Comparison of ENCODE assay signal across 13 cellular contexts in the genomic region with DNA sequence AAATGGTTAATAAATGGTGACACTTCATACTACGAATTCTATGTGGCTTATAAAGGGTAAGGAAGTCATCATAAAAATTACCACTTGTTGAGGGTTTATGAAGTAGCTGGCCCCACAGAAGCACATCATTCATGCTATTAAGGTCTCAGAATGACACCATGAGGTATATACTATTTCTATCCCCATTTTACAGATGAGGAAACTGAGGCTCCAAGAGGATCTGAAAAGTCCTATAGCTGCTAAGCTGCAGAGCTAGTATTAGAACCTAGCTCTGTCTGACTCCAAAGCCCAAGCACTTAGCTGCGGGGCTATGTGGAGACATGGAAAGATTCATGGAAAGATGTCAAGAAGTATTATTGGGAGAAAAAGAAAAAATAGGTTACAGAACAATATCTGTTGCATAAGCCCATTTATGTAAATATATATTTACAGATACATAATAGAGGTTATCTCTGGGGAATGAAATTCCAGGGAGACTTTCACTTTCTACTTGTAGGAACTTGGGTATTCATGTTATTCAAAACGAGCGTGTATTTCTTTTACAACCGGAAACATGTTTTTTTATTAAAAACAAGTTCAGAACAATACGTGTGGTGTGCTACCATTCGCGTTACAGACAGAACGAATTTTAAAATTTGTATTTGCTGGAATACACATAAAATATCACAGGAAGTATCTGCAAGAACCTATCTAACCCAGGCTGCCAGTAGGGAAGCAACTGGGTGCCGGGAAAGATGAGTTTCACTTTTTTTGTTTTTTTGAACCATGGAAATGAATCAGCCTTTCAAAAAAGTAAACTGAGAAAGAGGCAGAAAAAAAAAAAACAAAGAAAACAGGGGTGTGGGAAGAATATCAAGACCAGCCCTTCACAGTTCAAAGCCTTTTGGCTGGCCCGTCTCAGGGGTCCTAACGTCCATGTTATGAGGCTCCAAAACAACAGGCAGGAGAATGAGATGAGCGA. TPM values are rescaled to one million over a fixed set of nuclear protein-coding genes. Genes with fewer than 3 reads are reported as not detected.
DNase-seq lines count a peak whose midpoint lies in the region; ATAC-seq lines count a peak whose summit lies in the region.
"Had no signal": no experiment of that assay in that cellular context is flagged by ENCODE, and none has a peak within 500 bp of the region (broad histone marks: within the 10 kb centered on the region; RNA-seq: fewer than 3 reads in every experiment).

No MANE protein-coding gene starts in this region.

- H3K27ac Mint-ChIP-seq in central memory CD8-positive, alpha-beta T cell (ENCODE audit: low read depth) = peak overlapping the region; percentile 19
- H3K27ac Mint-ChIP-seq: brain had no signal

- intact Hi-C loops in right cardiac atrium (cut with DNase I) = no loop called here
- intact Hi-C loops in left cardiac atrium (cut with DNase I) = no loop called here

- peaks cover 10% of the 10 kb centered on the region for H3K27me3 Mint-ChIP-seq in central memory CD8-positive, alpha-beta T cell

- H3K27me3 ChIP-seq in right cardiac atrium (ENCODE audit: control insufficient read depth, insufficient read depth) (no peaks in the 10 kb centered on the region), muscle layer of duodenum (ENCODE audit: low read depth, low read length) (no peaks in the 10 kb centered on the region)

- no peaks in the 10 kb centered on the region for H3K36me3 Mint-ChIP-seq in central memory CD8-positive, alpha-beta T cell (ENCODE audit: insufficient read depth)
- H3K36me3 Mint-ChIP-seq: brain had no signal

- peak overlapping the region; percentile 14 for H3K4me3 ChIP-seq in right cardiac atrium (ENCODE audit: low read length)
- peak overlapping the region; percentile 8 to 54 for H3K4me3 ChIP-seq in muscle layer of duodenum (ENCODE audit: low read depth in 1 of 2, low read length in 2 of 2)
- H3K4me3 ChIP-seq in urinary bladder (ENCODE audit: low read depth, low read length) = peak overlapping the region; percentile 3
- H3K4me3 ChIP-seq: GM12878, hepatocyte had no signal

- peak overlapping the region; percentile 48 for H3K4me3 Mint-ChIP-seq in central memory CD8-positive, alpha-beta T cell
- H3K4me3 Mint-ChIP-seq: brain had no signal

- H3K4me1 ChIP-seq in right cardiac atrium (ENCODE audit: control insufficient read depth, insufficient read depth, low read length) (no peaks in the 10 kb centered on the region), muscle layer of duodenum (ENCODE audit: control insufficient read depth in 1 of 2, insufficient read depth in 2 of 2, low read length in 2 of 2) (no peaks in the 10 kb centered on the region), urinary bladder (ENCODE audit: insufficient read depth) (no peaks in the 10 kb centered on the region)

- H3K4me1 Mint-ChIP-seq in central memory CD8-positive, alpha-beta T cell = no peaks in the 10 kb centered on the region

- 50% methylated on average over 13 of the region's 13 CpGs for WGBS in right cardiac atrium
- 54% methylated on average over 13 of the region's 13 CpGs for WGBS in urinary bladder

- H3K9me3 ChIP-seq in right cardiac atrium (ENCODE audit: control insufficient read depth, low read length) (no peaks in the 10 kb centered on the region), muscle layer of duodenum (ENCODE audit: control insufficient read depth in 1 of 2, low read length in 2 of 2) (no peaks in the 10 kb centered on the region)
- H3K9me3 ChIP-seq: neutrophil had no signal

- H3K27ac ChIP-seq in right cardiac atrium (ENCODE audit: low read length) (no peak overlapping the region), muscle layer of duodenum (ENCODE audit: low read length) (no peak overlapping the region), urinary bladder (ENCODE audit: low read depth) (peak overlapping the region; percentile 12)
- H3K27ac ChIP-seq: hepatocyte, neutrophil had no signal

- in situ Hi-C loops in G401 (cut with HindIII; ENCODE audit: low sequenced_read_pairs) = no loop called here

- no peaks in the 10 kb centered on the region for H3K9me3 Mint-ChIP-seq in central memory CD8-positive, alpha-beta T cell
- H3K9me3 Mint-ChIP-seq: brain had no signal

- DNase-seq in right cardiac atrium = no peak
- DNase-seq in left cardiac atrium = no peak
- no peak for DNase-seq in central memory CD8-positive, alpha-beta T cell (ENCODE audit: low spot score in 2 of 2)
- DNase-seq in G401 (ENCODE audit: low spot score) = no peak
- DNase-seq: NCI-H2081 had no signal

- H3K36me3 ChIP-seq in muscle layer of duodenum (ENCODE audit: control insufficient read depth in 1 of 2, insufficient read depth in 2 of 2, low read length in 2 of 2) = no peaks in the 10 kb centered on the region
- H3K36me3 ChIP-seq in urinary bladder (ENCODE audit: insufficient read depth) = no peaks in the 10 kb centered on the region
- H3K36me3 ChIP-seq: neutrophil had no signal

- ATAC-seq in right cardiac atrium = no peak
- no peak for ATAC-seq in left cardiac atrium
- ATAC-seq in central memory CD8-positive, alpha-beta T cell (replicated peaks; ENCODE audit: extremely low read depth, poor library complexity, severe bottlenecking) = no peak
- no peak for ATAC-seq in GM18498 (IDR thresholded peaks at IDR 0.05; ENCODE audit: unreplicated experiment)
- no peak for ATAC-seq in GM18520 (IDR thresholded peaks at IDR 0.05; ENCODE audit: unreplicated experiment)
- ATAC-seq: GM12878 had no signal

RNA-seq across cellular contexts. Expression of gene SPOCD1, which starts 13.4 kb away (rescaled TPM):
- total RNA-seq in right cardiac atrium (under 1 TPM in 3 of 4 donors, not detected in 1; 0.15 to 0.25 (median 0.17) TPM), left cardiac atrium (1 to 10 TPM in 1 of 2 donors, under 1 TPM in 1; 0.18 to 1.2 TPM), urinary bladder (0.90 TPM)
- polyA plus RNA-seq in right cardiac atrium (0.09 TPM), urinary bladder (5.7 TPM)
- 11.8 and 25.3 TPM in 2 replicates for total RNA-seq in G401 (2014; rRNA removed; shearing (Covaris generic))

RNA-seq across cellular contexts. Expression of gene ADGRB2, which starts 38.3 kb away (rescaled TPM):
- total RNA-seq in right cardiac atrium = 10 to 100 TPM; 11.8 to 14.8 (median 13.1) TPM
- polyA plus RNA-seq in right cardiac atrium = 18.2 TPM
- 10 to 100 TPM; 14.0 to 18.7 TPM for total RNA-seq in left cardiac atrium
- 13.4 TPM for total RNA-seq in urinary bladder
- polyA plus RNA-seq in urinary bladder = 6.1 TPM
- 45.4 and 49.5 TPM in 2 replicates for total RNA-seq in G401 (2014; rRNA removed; shearing (Covaris generic))
